8 cellular contexts compared by ENCODE assay signal in the genomic region with DNA sequence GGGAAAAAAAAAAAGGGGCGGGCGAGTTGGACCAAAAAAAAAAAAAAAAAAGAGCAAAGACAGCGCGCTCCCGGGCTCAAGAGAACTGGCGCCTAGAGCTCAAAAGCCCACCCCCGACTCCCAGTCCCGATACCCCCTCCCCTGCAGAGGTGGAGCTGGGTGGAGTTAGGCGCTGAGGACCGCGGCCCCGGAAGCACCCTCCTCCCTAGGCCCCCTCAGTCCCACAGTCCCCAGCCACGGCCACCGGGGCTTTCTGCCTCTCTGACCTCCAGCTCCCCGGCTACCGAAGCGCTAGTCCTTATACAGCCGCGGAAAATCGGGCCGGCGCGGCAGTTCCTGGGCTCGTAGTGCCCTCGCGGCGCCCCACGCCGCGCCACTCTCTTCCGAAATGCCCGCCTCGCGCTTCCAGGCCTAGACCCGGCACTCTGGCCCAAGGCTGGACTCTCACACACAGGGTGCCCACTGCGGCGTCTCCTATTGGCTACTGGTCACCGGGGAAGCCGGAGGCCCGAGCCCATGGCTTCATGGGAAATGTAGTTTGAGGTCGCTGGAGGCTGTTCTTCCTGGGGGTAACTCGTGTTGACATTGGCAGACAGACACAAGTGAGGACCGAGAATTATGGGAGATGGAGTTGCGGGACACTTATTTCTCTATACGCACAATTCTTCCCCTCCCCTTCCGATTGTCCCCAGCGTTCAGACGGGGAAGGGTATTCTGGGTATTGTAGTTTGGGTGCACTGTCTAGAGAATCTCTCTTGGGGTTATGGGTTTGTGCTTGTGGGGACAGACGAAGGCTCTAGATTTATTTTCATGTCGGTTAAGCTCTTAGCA. TPM values are rescaled to one million over a fixed set of nuclear protein-coding genes. Genes with fewer than 3 reads are reported as not detected.
DNase-seq lines count a peak whose midpoint lies in the region; ATAC-seq, FAIRE-seq and TF ChIP-seq lines count a peak whose summit lies in the region.

A gene with protein sequence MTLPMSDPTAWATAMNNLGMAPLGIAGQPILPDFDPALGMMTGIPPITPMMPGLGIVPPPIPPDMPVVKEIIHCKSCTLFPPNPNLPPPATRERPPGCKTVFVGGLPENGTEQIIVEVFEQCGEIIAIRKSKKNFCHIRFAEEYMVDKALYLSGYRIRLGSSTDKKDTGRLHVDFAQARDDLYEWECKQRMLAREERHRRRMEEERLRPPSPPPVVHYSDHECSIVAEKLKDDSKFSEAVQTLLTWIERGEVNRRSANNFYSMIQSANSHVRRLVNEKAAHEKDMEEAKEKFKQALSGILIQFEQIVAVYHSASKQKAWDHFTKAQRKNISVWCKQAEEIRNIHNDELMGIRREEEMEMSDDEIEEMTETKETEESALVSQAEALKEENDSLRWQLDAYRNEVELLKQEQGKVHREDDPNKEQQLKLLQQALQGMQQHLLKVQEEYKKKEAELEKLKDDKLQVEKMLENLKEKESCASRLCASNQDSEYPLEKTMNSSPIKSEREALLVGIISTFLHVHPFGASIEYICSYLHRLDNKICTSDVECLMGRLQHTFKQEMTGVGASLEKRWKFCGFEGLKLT (minus strand): TSS at position 427 of the 831 bp plus-strand sequence. CDS start 199,993 bp downstream, outside the sequence.

- peak within 1 kb of the TSS in 3 of 5 donors; percentile 46 to 91 (median 86) for H3K27ac ChIP-seq in adrenal gland
- peak within 1 kb of the TSS; percentile 75 to 94 (median 90) for H3K27ac ChIP-seq in heart right ventricle
- H3K27ac ChIP-seq in upper lobe of right lung = peak within 1 kb of the TSS; percentile 81

- H3K27me3 ChIP-seq in adrenal gland = no peaks in the 10 kb centered on the region
- H3K27me3 ChIP-seq in heart right ventricle = peaks cover 0 to 29% (median 0%) of the 10 kb centered on the region in 7 donors
- H3K27me3 ChIP-seq in upper lobe of right lung = no peaks in the 10 kb centered on the region

- peaks cover 8% of the 10 kb centered on the region for H3K36me3 Mint-ChIP-seq in T-cell

- no peak for TF ChIP-seq POLR2A in GM12891 (IDR thresholded peaks at IDR 0.05; ENCODE audit: low read depth, low read length)
- TF ChIP-seq POLR2A in adrenal gland (IDR thresholded peaks at IDR 0.05) = peak; percentile 86 to 90

- no peak within 1 kb of the TSS for H3K4me3 Mint-ChIP-seq in T-cell

- ATAC-seq in HG02840 (IDR thresholded peaks at IDR 0.05; ENCODE audit: low FRiP score, unreplicated experiment) (peak; percentile 99), T-cell (replicated peaks in 1 of 4) (peak; percentile 95 to 99 (median 96)), heart right ventricle (peak; percentile 98 to 100 (median 99)), upper lobe of right lung (peak; percentile 100)

- WGBS in adrenal gland, 4 donors = 0 to 31% (median 13%) methylated on average over 17 to 48 of the region's 50 CpGs
- WGBS in heart right ventricle, 2 donors = 1% methylated on average over 36 to 48 of the region's 50 CpGs

- H3K4me3 ChIP-seq in adrenal gland (peak within 1 kb of the TSS in 2 of 4 donors; percentile 35 to 62), heart right ventricle (peak within 1 kb of the TSS; percentile 38 to 80 (median 66)), upper lobe of right lung (peak within 1 kb of the TSS; percentile 60)

- no peaks in the 10 kb centered on the region for H3K4me1 ChIP-seq in adrenal gland (replicated peaks in 1 of 2)
- peaks cover 0 to 9% (median 0%) of the 10 kb centered on the region in 9 donors for H3K4me1 ChIP-seq in heart right ventricle
- no peaks in the 10 kb centered on the region for H3K4me1 ChIP-seq in upper lobe of right lung

- POLR2A ChIA-PET in T-cell (lab: Charles Lee) = interaction anchor here in 1 of 2 donors (0.7 kb wide), 1 partner anchor 804 kb away, joined by 7 read pairs; no protein-coding TSS in a partner anchor

- peaks cover 8 to 9% (median 8%) of the 10 kb centered on the region in 3 donors for H3K4me1 Mint-ChIP-seq in T-cell

- H3K9me3 Mint-ChIP-seq in T-cell = no peaks in the 10 kb centered on the region

- intact Hi-C loops in adrenal gland (cut with DNase I) (no loop called here), heart right ventricle (cut with DNase I) (no loop called here), posterior vena cava (cut with DNase I) (no loop called here), upper lobe of right lung (cut with DNase I) (no loop called here)

- H3K36me3 ChIP-seq in adrenal gland (replicated peaks in 1 of 2) (no peaks in the 10 kb centered on the region), heart right ventricle (peaks cover 0 to 10% (median 0%) of the 10 kb centered on the region in 9 donors), upper lobe of right lung (no peaks in the 10 kb centered on the region)

- H3K27ac Mint-ChIP-seq in T-cell = peak within 1 kb of the TSS in 1 of 2 donors; percentile 49

- CTCF ChIA-PET in T-cell (lab: Charles Lee) = interaction anchor here (0.6 kb wide), 2 partner anchors 327 to 922 kb away, joined by 3 read pairs; no protein-coding TSS in a partner anchor

- H3K9me3 ChIP-seq in adrenal gland (replicated peaks in 1 of 3) = no peaks in the 10 kb centered on the region
- no peaks in the 10 kb centered on the region for H3K9me3 ChIP-seq in heart right ventricle
- no peaks in the 10 kb centered on the region for H3K9me3 ChIP-seq in upper lobe of right lung

- peaks cover 0 to 16% of the 10 kb centered on the region in 2 donors for H3K27me3 Mint-ChIP-seq in T-cell

- TF ChIP-seq CTCF in adrenal gland (IDR thresholded peaks at IDR 0.05) = peak in 4 of 6 experiments; percentile 12 to 37 (median 28)
- peak in 1 of 9 donors; percentile 6 for TF ChIP-seq CTCF in heart right ventricle (IDR thresholded peaks at IDR 0.05)
- no peak for TF ChIP-seq CTCF in upper lobe of right lung (IDR thresholded peaks at IDR 0.05)

- DNase-seq in GM12891 (ENCODE audit: insufficient read length, low spot score) (peak; percentile 67), NCI-H1436 treated with DMSO at 0.1 percent for 48 hours (lab: John Stamatoyannopoulos, UW) (peak; percentile 99), T-cell (peak; percentile 54 to 89 (median 77)), adrenal gland (peak; percentile 91 to 97 (median 96)), heart right ventricle (peak; percentile 87 to 93), posterior vena cava (ENCODE audit: low spot score) (peak; percentile 96), upper lobe of right lung (peak; percentile 93)

- peak; percentile 99 for FAIRE-seq in GM12891 (lab: Jason Lieb, UNC)

TF ChIP-seq in GM12891, 5 proteins besides CTCF, POLR2A, EP300 and RAD21:
- TF ChIP-seq PAX5 (IDR thresholded peaks at IDR 0.05; ENCODE audit: insufficient read depth, low read length, severe bottlenecking) (no peak), POLR2AphosphoS5 (IDR thresholded peaks at IDR 0.05; ENCODE audit: low read depth, low read length) (0 out of 2 replicates have a peak, but pooled peaks have one; percentile 27)

RNA-seq across cellular contexts. Expression of the gene that starts here (rescaled TPM):
- 2.8 TPM for polyA plus RNA-seq in GM12891 (2012; ENCODE audit: low read depth, missing spikeins)
- total RNA-seq in T-cell (10 to 100 TPM; 10.4 to 17.1 (median 13.5) TPM), adrenal gland (10 to 100 TPM; 16.0 to 31.7 (median 22.2) TPM), heart right ventricle (10 to 100 TPM; 15.6 to 22.6 (median 18.9) TPM), posterior vena cava (10 to 100 TPM; 21.1 to 23.6 TPM), upper lobe of right lung (12.2 TPM)
- polyA plus RNA-seq in adrenal gland (10 to 100 TPM in 1 of 3 donors, 1 to 10 TPM in 2; 3.4 to 18.1 (median 4.5) TPM), heart right ventricle (1 to 10 TPM; 3.4 to 6.2 TPM)
